Comparison of ENCODE assay signal across 11 cellular contexts in genomic region chr16:84582958-84583516, GRCh38. TPM values are rescaled to one million over a fixed set of nuclear protein-coding genes. Genes with fewer than 3 reads are reported as not detected.
A peak's percentile ranks its signal among the peaks of the same experiment; 100 is the strongest.
DNase-seq lines count a peak whose midpoint lies in the region; ATAC-seq, FAIRE-seq and TF ChIP-seq lines count a peak whose summit lies in the region.
"Had no signal": no experiment of that assay in that cellular context is flagged by ENCODE, and none has a peak within 500 bp of the region (broad histone marks: within the 10 kb centered on the region; RNA-seq: fewer than 3 reads in every experiment).

No MANE protein-coding gene starts in this region.

- H3K4me1 Mint-ChIP-seq in activated naive CD8-positive, alpha-beta T cell (ENCODE audit: low read depth), result peaks cover 57% of the 10 kb centered on the region
- peaks cover 30% of the 10 kb centered on the region for H3K4me1 Mint-ChIP-seq in activated naive CD8-positive, alpha-beta T cell treated with anti-CD3 and anti-CD28 coated beads for 36 hours
- H3K4me1 Mint-ChIP-seq in activated naive CD8-positive, alpha-beta T cell treated with anti-CD3 and anti-CD28 coated beads, Interleukin-2, amount 10 ng/mL, durations not matched to agents 7 days and 5 days, result peaks cover 39% of the 10 kb centered on the region
- H3K4me1 Mint-ChIP-seq in glutamatergic neuron (ENCODE audit: low read depth, unreplicated experiment), result peaks cover 18% of the 10 kb centered on the region

- WGBS in transverse colon (ENCODE audit: low coverage in 1 of 2), 2 donors, result 83 to 100% methylated on average over 1 to 11 of the region's 11 CpGs
- WGBS in small intestine, 3 donors, result 78 to 81% (median 80%) methylated on average over 11 of the region's 11 CpGs

- H3K27ac ChIP-seq in transverse colon (no peak overlapping the region), small intestine (ENCODE audit: low read depth in 1 of 2, low read length in 1 of 2) (no peak overlapping the region)

- in situ Hi-C loops in transverse colon (cut with MboI; ENCODE audit: low pct_ligation_motif_present in 1 of 4, low pct_unique_long_range_greater_than_20kb in 1 of 4, low sequenced_read_pairs in 3 of 4), result no loop called here

- intact Hi-C loops in transverse colon (cut with DNase I; ENCODE audit: low total_unique reads), result no loop called here

- FAIRE-seq in small intestine (lab: Jason Lieb, UNC), result no peak

- TF ChIP-seq POLR2A in transverse colon (IDR thresholded peaks at IDR 0.05), result no peak

- no peaks in the 10 kb centered on the region for H3K9me3 ChIP-seq in transverse colon
- no peaks in the 10 kb centered on the region for H3K9me3 ChIP-seq in small intestine (ENCODE audit: control insufficient read depth, low read depth)
- H3K9me3 ChIP-seq: BE2C had no signal

- H3K36me3 ChIP-seq in transverse colon (no peaks in the 10 kb centered on the region), small intestine (ENCODE audit: control insufficient read depth in 2 of 2, insufficient read depth in 2 of 2, low read length in 2 of 2) (no peaks in the 10 kb centered on the region)
- H3K36me3 ChIP-seq: BE2C had no signal

- peak overlapping the region; percentile 61 for H3K27ac Mint-ChIP-seq in activated naive CD8-positive, alpha-beta T cell
- H3K27ac Mint-ChIP-seq in activated naive CD8-positive, alpha-beta T cell treated with anti-CD3 and anti-CD28 coated beads for 36 hours, result no peak overlapping the region
- peak overlapping the region; percentile 45 for H3K27ac Mint-ChIP-seq in activated naive CD8-positive, alpha-beta T cell treated with anti-CD3 and anti-CD28 coated beads, Interleukin-2, amount 10 ng/mL, durations not matched to agents 7 days and 5 days
- peak overlapping the region; percentile 64 for H3K27ac Mint-ChIP-seq in glutamatergic neuron (ENCODE audit: unreplicated experiment)

- no peaks in the 10 kb centered on the region for H3K4me1 ChIP-seq in transverse colon
- H3K4me1 ChIP-seq in small intestine (ENCODE audit: control insufficient read depth in 2 of 2, insufficient read depth in 1 of 2, low read depth in 1 of 2, low read length in 1 of 2), result no peaks in the 10 kb centered on the region
- H3K4me1 ChIP-seq: BE2C had no signal

- no peaks in the 10 kb centered on the region for H3K9me3 Mint-ChIP-seq in activated naive CD8-positive, alpha-beta T cell (ENCODE audit: low read depth)
- no peaks in the 10 kb centered on the region for H3K9me3 Mint-ChIP-seq in activated naive CD8-positive, alpha-beta T cell treated with anti-CD3 and anti-CD28 coated beads for 36 hours
- no peaks in the 10 kb centered on the region for H3K9me3 Mint-ChIP-seq in activated naive CD8-positive, alpha-beta T cell treated with anti-CD3 and anti-CD28 coated beads, Interleukin-2, amount 10 ng/mL, durations not matched to agents 7 days and 5 days
- H3K9me3 Mint-ChIP-seq in glutamatergic neuron (ENCODE audit: unreplicated experiment), result peaks cover 3% of the 10 kb centered on the region

- DNase-seq in activated naive CD8-positive, alpha-beta T cell treated with anti-CD3 and anti-CD28 coated beads for 36 hours, result no peak
- DNase-seq in activated naive CD8-positive, alpha-beta T cell treated with anti-CD3 and anti-CD28 coated beads, Interleukin-2, amount 10 ng/mL, durations not matched to agents 7 days and 5 days, result no peak
- DNase-seq in glutamatergic neuron (no peak), stromal cell of bone marrow (ENCODE audit: low read depth) (peak; percentile 55), transverse colon (no peak), small intestine (no peak)
- DNase-seq: activated effector memory CD4-positive, alpha-beta T cell treated with Interleukin-2 at 50 U/mL for 16 hours; BE2C; NCI-H1694 had no signal

- H3K27me3 Mint-ChIP-seq in activated naive CD8-positive, alpha-beta T cell, result no peaks in the 10 kb centered on the region
- H3K27me3 Mint-ChIP-seq in activated naive CD8-positive, alpha-beta T cell treated with anti-CD3 and anti-CD28 coated beads for 36 hours, result no peaks in the 10 kb centered on the region
- no peaks in the 10 kb centered on the region for H3K27me3 Mint-ChIP-seq in activated naive CD8-positive, alpha-beta T cell treated with anti-CD3 and anti-CD28 coated beads, Interleukin-2, amount 10 ng/mL, durations not matched to agents 7 days and 5 days
- H3K27me3 Mint-ChIP-seq in glutamatergic neuron (ENCODE audit: unreplicated experiment), result peaks cover 15% of the 10 kb centered on the region

- peaks cover 2% of the 10 kb centered on the region for H3K36me3 Mint-ChIP-seq in activated naive CD8-positive, alpha-beta T cell
- H3K36me3 Mint-ChIP-seq in activated naive CD8-positive, alpha-beta T cell treated with anti-CD3 and anti-CD28 coated beads for 36 hours, result peaks cover 35% of the 10 kb centered on the region
- H3K36me3 Mint-ChIP-seq in activated naive CD8-positive, alpha-beta T cell treated with anti-CD3 and anti-CD28 coated beads, Interleukin-2, amount 10 ng/mL, durations not matched to agents 7 days and 5 days, result peaks cover 45% of the 10 kb centered on the region
- H3K36me3 Mint-ChIP-seq in glutamatergic neuron (ENCODE audit: unreplicated experiment), result peaks cover 5% of the 10 kb centered on the region

- ATAC-seq in activated naive CD8-positive, alpha-beta T cell treated with anti-CD3 and anti-CD28 coated beads, Interleukin-2, amount 10 ng/mL, durations not matched to agents 7 days and 5 days (ENCODE audit: low read depth), result no peak
- ATAC-seq in GM21447 (IDR thresholded peaks at IDR 0.05; ENCODE audit: unreplicated experiment), result no peak

- no peak for TF ChIP-seq CTCF in glutamatergic neuron (IDR thresholded peaks at IDR 0.05; ENCODE audit: partially characterized antibody, unreplicated experiment)
- TF ChIP-seq CTCF in transverse colon (IDR thresholded peaks at IDR 0.05), result no peak

- H3K4me3 ChIP-seq in transverse colon (no peak overlapping the region), small intestine (ENCODE audit: low read depth in 1 of 2, low read length in 2 of 2) (no peak overlapping the region)

- POLR2A ChIA-PET in activated naive CD8-positive, alpha-beta T cell treated with anti-CD3 and anti-CD28 coated beads, Interleukin-2, amount 10 ng/mL, durations not matched to agents 7 days and 5 days (lab: Charles Lee), result no interaction called here

- TF ChIP-seq EP300 in transverse colon (IDR thresholded peaks at IDR 0.05; ENCODE audit: low read depth), result no peak

- no peaks in the 10 kb centered on the region for H3K27me3 ChIP-seq in transverse colon
- H3K27me3 ChIP-seq in small intestine (ENCODE audit: control insufficient read depth in 2 of 2, insufficient read depth in 2 of 2, low read length in 2 of 2), result no peaks in the 10 kb centered on the region
- H3K27me3 ChIP-seq: BE2C had no signal

- H3K4me3 Mint-ChIP-seq in activated naive CD8-positive, alpha-beta T cell, result no peak overlapping the region
- no peak overlapping the region for H3K4me3 Mint-ChIP-seq in activated naive CD8-positive, alpha-beta T cell treated with anti-CD3 and anti-CD28 coated beads for 36 hours
- H3K4me3 Mint-ChIP-seq in activated naive CD8-positive, alpha-beta T cell treated with anti-CD3 and anti-CD28 coated beads, Interleukin-2, amount 10 ng/mL, durations not matched to agents 7 days and 5 days, result no peak overlapping the region
- H3K4me3 Mint-ChIP-seq in glutamatergic neuron (ENCODE audit: unreplicated experiment), result no peak overlapping the region

RNA-seq across cellular contexts. Expression of gene COTL1, which starts 34.8 kb away (rescaled TPM):
- 100 to 1,000 TPM; 588 to 605 TPM for total RNA-seq in activated naive CD8-positive, alpha-beta T cell treated with anti-CD3 and anti-CD28 coated beads for 36 hours
- total RNA-seq in activated naive CD8-positive, alpha-beta T cell treated with anti-CD3 and anti-CD28 coated beads, Interleukin-2, amount 10 ng/mL, durations not matched to agents 7 days and 5 days, result 100 to 1,000 TPM; 657 to 664 TPM
- total RNA-seq in glutamatergic neuron (ENCODE audit: unreplicated experiment) (545 TPM), transverse colon (10 to 100 TPM; 31.1 to 78.9 (median 47.9) TPM)
- polyA plus RNA-seq in small intestine, result 100 to 1,000 TPM in 2 of 3 donors, 10 to 100 TPM in 1; 87.2 to 166 (median 101) TPM
